Comparison of ENCODE assay signal across 9 cellular contexts in genomic region chr5:154455585-154455984, GRCh38. TPM values are rescaled to one million over a fixed set of nuclear protein-coding genes. Genes with fewer than 3 reads are reported as not detected.
"Had no signal": no experiment of that assay in that cellular context is flagged by ENCODE, and none has a peak within 500 bp of the region (broad histone marks: within the 10 kb centered on the region; RNA-seq: fewer than 3 reads in every experiment).

No MANE protein-coding gene starts in this region.

- H3K9me3 Mint-ChIP-seq: HFFc6 had no signal

- ATAC-seq: HCT116, K562 had no signal

- H3K27ac Mint-ChIP-seq: HFFc6 had no signal

- H3K4me3 Mint-ChIP-seq: HFFc6 had no signal

- DNase-seq: GM23248, GOT3, H7, HFFc6, IMR-90 had no signal

RNA-seq across cellular contexts. Expression of gene HAND1, which starts 22.4 kb away (rescaled TPM):
- total RNA-seq: GM23248, H4, H7, HFFc6, HT1080, IMR-90, K562 had no signal
